Comparison of ENCODE assay signal across 8 cellular contexts in the genomic region with DNA sequence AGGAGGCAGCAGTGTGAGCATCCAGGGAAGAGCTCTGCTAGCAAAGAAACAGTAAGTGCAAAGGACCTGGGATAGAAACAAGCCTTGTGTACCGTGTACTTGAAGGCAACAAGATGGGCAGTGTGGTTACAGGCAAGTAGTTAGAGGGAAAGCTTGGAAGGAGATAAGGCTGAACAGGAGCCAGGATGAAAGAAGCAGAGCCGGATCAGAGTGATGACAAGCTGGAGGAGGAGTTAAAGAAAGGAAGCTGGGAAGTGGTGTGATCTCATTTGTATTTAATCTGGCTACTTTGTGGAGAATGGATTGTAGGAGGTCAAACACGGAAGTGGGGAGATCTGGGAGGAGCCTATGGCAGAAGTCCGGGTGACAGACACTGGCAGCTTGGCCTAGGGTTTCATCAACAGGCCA. TPM values are rescaled to one million over a fixed set of nuclear protein-coding genes. Genes with fewer than 3 reads are reported as not detected.
DNase-seq lines count a peak whose midpoint lies in the region; ATAC-seq and TF ChIP-seq lines count a peak whose summit lies in the region.

No MANE protein-coding gene starts in this region.

- CTCF ChIA-PET in HEK293 (lab: Yijun Ruan, JAX), result interaction anchor here (0.6 kb wide), 1 partner anchor 340 kb away, joined by 3 read pairs; no protein-coding TSS in a partner anchor
- CTCF ChIA-PET in activated B cell treated with CpG ODN at 0.5 μM for 24 hours (lab: Charles Lee), result no interaction called here

- H3K4me3 ChIP-seq in HEK293 (ENCODE audit: low read depth, low read length), result no peak overlapping the region
- H3K4me3 ChIP-seq in skin epidermis, result no peak overlapping the region

- H3K27ac ChIP-seq in HEK293 (ENCODE audit: extremely low read depth, low read depth, low read length) (no peak overlapping the region), skin epidermis (peak overlapping the region in 15 of 21 experiments; percentile 4 to 65 (median 56))

- peak overlapping the region; percentile 13 for H3K27ac Mint-ChIP-seq in activated B cell treated with CpG ODN at 0.5 μM for 24 hours

- ATAC-seq in activated B cell treated with CpG ODN at 0.5 μM for 24 hours (ENCODE audit: low read depth) (no peak), left cardiac atrium (peak; percentile 85 to 91), GM18498 (IDR thresholded peaks at IDR 0.05; ENCODE audit: unreplicated experiment) (no peak)

- no peak for TF ChIP-seq CTCF in HEK293 (tag by site-specific recombination; IDR thresholded peaks at IDR 0.05)
- TF ChIP-seq CTCF in activated B cell treated with CpG ODN at 0.5 μM for 24 hours (IDR thresholded peaks at IDR 0.05), result no peak
- no peak for TF ChIP-seq CTCF in GM20000 (IDR thresholded peaks at IDR 0.05; ENCODE audit: extremely low read depth, missing control alignments)

- no peaks in the 10 kb centered on the region for H3K27me3 Mint-ChIP-seq in activated B cell treated with CpG ODN at 0.5 μM for 24 hours

- H3K9me3 ChIP-seq in HEK293 (ENCODE audit: control insufficient read depth, insufficient read depth, low read depth, low read length), result no peaks in the 10 kb centered on the region

- intact Hi-C loops in activated B cell treated with CpG ODN at 0.5 μM for 24 hours (cut with micrococcal nuclease), result no loop called here
- intact Hi-C loops in left cardiac atrium (cut with DNase I), result no loop called here

- H3K9me3 Mint-ChIP-seq in activated B cell treated with CpG ODN at 0.5 μM for 24 hours, result no peaks in the 10 kb centered on the region

- no peaks in the 10 kb centered on the region for H3K4me1 ChIP-seq in HEK293 (ENCODE audit: control insufficient read depth, insufficient read depth, low read length)

- no peak for DNase-seq in activated B cell treated with CpG ODN at 0.5 μM for 24 hours
- DNase-seq in left cardiac atrium, result peak; percentile 60
- no peak for DNase-seq in CD1c-positive myeloid dendritic cell (ENCODE audit: extremely low spot score)
- DNase-seq in GM20000 (ENCODE audit: low spot score), result no peak
- DNase-seq in kidney glomerular epithelial cell (lab: John Stamatoyannopoulos, UW), result no peak

- POLR2A ChIA-PET in HEK293 (lab: Yijun Ruan, JAX), result interaction anchor here (0.6 kb wide), 1 partner anchor 1066 kb away, joined by 3 read pairs; a partner anchor contains a TSS
- POLR2A ChIA-PET in activated B cell treated with CpG ODN at 0.5 μM for 24 hours (lab: Charles Lee), result no interaction called here

- H3K4me3 Mint-ChIP-seq in activated B cell treated with CpG ODN at 0.5 μM for 24 hours, result no peak overlapping the region

- no peaks in the 10 kb centered on the region for H3K36me3 ChIP-seq in HEK293 (ENCODE audit: control insufficient read depth in 2 of 2, insufficient read depth in 1 of 2, low read length in 2 of 2)

- H3K4me1 Mint-ChIP-seq in activated B cell treated with CpG ODN at 0.5 μM for 24 hours, result peaks cover 22% of the 10 kb centered on the region

- no peaks in the 10 kb centered on the region for H3K36me3 Mint-ChIP-seq in activated B cell treated with CpG ODN at 0.5 μM for 24 hours (ENCODE audit: low read depth)

TF ChIP-seq in HEK293, 187 proteins besides CTCF, POLR2A, EP300 and RAD21:
- peak; percentile 54 for TF ChIP-seq ZNF623 (tag by site-specific recombination; IDR thresholded peaks at IDR 0.05)
- TF ChIP-seq ZBTB17 (tag by site-specific recombination; IDR thresholded peaks at IDR 0.05), result 0 out of 2 replicates have a peak, but pooled peaks have one; percentile 34
- TF ChIP-seq, protein P1, sequence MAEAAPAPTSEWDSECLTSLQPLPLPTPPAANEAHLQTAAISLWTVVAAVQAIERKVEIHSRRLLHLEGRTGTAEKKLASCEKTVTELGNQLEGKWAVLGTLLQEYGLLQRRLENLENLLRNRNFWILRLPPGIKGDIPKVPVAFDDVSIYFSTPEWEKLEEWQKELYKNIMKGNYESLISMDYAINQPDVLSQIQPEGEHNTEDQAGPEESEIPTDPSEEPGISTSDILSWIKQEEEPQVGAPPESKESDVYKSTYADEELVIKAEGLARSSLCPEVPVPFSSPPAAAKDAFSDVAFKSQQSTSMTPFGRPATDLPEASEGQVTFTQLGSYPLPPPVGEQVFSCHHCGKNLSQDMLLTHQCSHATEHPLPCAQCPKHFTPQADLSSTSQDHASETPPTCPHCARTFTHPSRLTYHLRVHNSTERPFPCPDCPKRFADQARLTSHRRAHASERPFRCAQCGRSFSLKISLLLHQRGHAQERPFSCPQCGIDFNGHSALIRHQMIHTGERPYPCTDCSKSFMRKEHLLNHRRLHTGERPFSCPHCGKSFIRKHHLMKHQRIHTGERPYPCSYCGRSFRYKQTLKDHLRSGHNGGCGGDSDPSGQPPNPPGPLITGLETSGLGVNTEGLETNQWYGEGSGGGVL (tag by site-specific recombination; IDR thresholded peaks at IDR 0.05), result no peak

RNA-seq across cellular contexts. Expression of a gene that starts 44.7 kb away (rescaled TPM):
- total RNA-seq in activated B cell treated with CpG ODN at 0.5 μM for 24 hours (11.5 and 13.1 TPM in 2 replicates), left cardiac atrium (10 to 100 TPM; 11.7 to 14.4 TPM)

Comparison
In these comparisons a context has a peak if more than half of its experiments do, and no peak if none do; other contexts are left out.
1. ATAC-seq: peak in left cardiac atrium (2 of 2); none in activated B cell treated with CpG ODN at 0.5 μM for 24 hours (single experiment) and GM18498 (single experiment).